In the genomic region with DNA sequence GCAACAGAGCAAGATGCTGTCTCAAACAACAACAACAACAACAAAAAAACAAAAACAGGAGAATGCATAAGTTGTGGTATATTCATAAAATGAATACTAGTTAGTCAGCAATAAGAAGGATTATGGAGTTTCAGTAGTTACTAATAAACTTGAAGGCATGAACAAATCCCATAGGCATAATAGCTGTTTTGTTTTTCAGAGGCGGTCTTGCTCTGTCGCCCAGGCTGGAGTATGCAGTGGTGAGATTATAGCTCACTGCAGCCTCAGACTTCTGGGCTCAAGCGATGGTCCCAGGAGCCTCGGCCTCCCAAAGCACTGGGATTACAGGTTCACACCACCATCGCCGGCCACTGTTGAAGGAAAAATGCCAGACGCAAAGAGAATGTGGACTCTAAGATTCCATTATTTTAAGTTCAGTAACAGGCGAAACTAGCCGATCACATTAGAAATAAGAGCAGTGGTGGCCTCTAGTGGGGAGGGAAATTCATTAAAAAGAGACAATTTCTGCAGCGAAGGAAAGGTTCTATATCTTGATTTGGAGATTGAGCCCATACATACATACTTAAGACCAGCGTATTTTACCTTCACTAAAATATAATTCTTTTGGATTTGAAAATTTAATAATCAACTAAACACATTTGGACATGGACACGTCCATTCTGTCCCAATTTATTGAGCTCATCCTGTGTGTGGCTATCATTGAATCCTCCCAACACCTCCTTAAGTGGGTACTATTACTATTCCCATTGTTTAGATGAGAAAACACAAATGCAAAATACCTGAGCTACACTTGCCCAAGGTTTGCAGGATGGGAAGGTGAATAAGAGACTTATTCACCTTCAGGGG, we compare ENCODE assay signal across 9 cellular contexts. TPM values are rescaled to one million over a fixed set of nuclear protein-coding genes. Genes with fewer than 3 reads are reported as not detected.
DNase-seq lines count a peak whose midpoint lies in the region; ATAC-seq, FAIRE-seq and TF ChIP-seq lines count a peak whose summit lies in the region.
"Had no signal": no experiment of that assay in that cellular context is flagged by ENCODE, and none has a peak within 500 bp of the region (broad histone marks: within the 10 kb centered on the region; RNA-seq: fewer than 3 reads in every experiment).

No MANE protein-coding gene starts in this region.

- peak overlapping the region; percentile 76 to 95 (median 88) for H3K4me2 ChIP-seq in BLaER1 treated with 17β-estradiol and CSF1 and Interleukin-3, amounts not matched to agents 10 nM and 100 nM
- H3K4me2 ChIP-seq in GM23338 (peak overlapping the region; percentile 50), endothelial cell of umbilical vein (ENCODE audit: insufficient read depth, low read length) (peak overlapping the region; percentile 28)

- POLR2A ChIA-PET in activated CD4-positive, alpha-beta memory T cell treated with anti-CD3 and anti-CD28 coated beads, Interleukin-2, amount 10 ng/mL, durations not matched to agents 7 days and 5 days (lab: Charles Lee), result interaction anchor here (0.6 to 3.9 kb wide), 11 partner anchors 11 to 219 kb away, joined by 3 to 134 read pairs (median 5); partner anchors contain the start of gene NUP210
- POLR2A ChIA-PET in endothelial cell of umbilical vein (lab: Charles Lee), result no interaction called here

- H3K9me1 ChIP-seq in endothelial cell of umbilical vein (replicated peaks; ENCODE audit: control insufficient read depth, extremely low read depth, insufficient read depth, low read length), result no peaks in the 10 kb centered on the region

- no peaks in the 10 kb centered on the region for H4K20me1 ChIP-seq in BLaER1 treated with 17β-estradiol and CSF1 and Interleukin-3, amounts not matched to agents 10 nM and 100 nM
- H4K20me1 ChIP-seq in GM23338 (replicated peaks; ENCODE audit: insufficient read depth) (no peaks in the 10 kb centered on the region), endothelial cell of umbilical vein (replicated peaks; ENCODE audit: control insufficient read depth, extremely low read depth, insufficient read depth, low read length) (no peaks in the 10 kb centered on the region)

- CTCF ChIA-PET in activated CD4-positive, alpha-beta memory T cell treated with anti-CD3 and anti-CD28 coated beads, Interleukin-2, amount 10 ng/mL, durations not matched to agents 7 days and 5 days (lab: Charles Lee), result interaction anchor here (0.6 to 5.5 kb wide), 45 partner anchors 10 to 727 kb away, joined by 3 to 119 read pairs (median 4); partner anchors contain the start of genes HDAC11 and NUP210
- CTCF ChIA-PET in endothelial cell of umbilical vein (lab: Charles Lee), result interaction anchor here (0.6 to 7.9 kb wide), 24 partner anchors 8 to 468 kb away, joined by 3 to 214 read pairs (median 6); partner anchors contain the start of gene HDAC11

- peak overlapping the region in 10 of 11 experiments; percentile 9 to 81 (median 72); a peak in 18 of 22 replicates for H3K27ac ChIP-seq in BLaER1 treated with 17β-estradiol and CSF1 and Interleukin-3, amounts not matched to agents 10 nM and 100 nM
- H3K27ac ChIP-seq in GM23338 (ENCODE audit: low read depth), result peak overlapping the region; percentile 73
- H3K27ac ChIP-seq in endothelial cell of umbilical vein (ENCODE audit: insufficient read depth, low read depth, low read length), result no peak overlapping the region
- H3K27ac ChIP-seq in substantia nigra (ENCODE audit: low read depth, low read length, poor library complexity, severe bottlenecking), result peak overlapping the region; percentile 98
- H3K27ac ChIP-seq: SK-N-MC had no signal

- H3K27me3 Mint-ChIP-seq in GM23338 (ENCODE audit: insufficient read depth, low read depth, poor library complexity), result peaks cover 6% of the 10 kb centered on the region
- no peaks in the 10 kb centered on the region for H3K27me3 Mint-ChIP-seq in activated CD4-positive, alpha-beta memory T cell treated with anti-CD3 and anti-CD28 coated beads, Interleukin-2, amount 10 ng/mL, durations not matched to agents 7 days and 5 days

- no peaks in the 10 kb centered on the region for H3K9me2 ChIP-seq in GM23338 (ENCODE audit: insufficient read depth)

- H2AFZ ChIP-seq in GM23338 (no peak overlapping the region), endothelial cell of umbilical vein (ENCODE audit: low read depth, low read length) (peak overlapping the region; percentile 57)

- dilution Hi-C loops in endothelial cell of umbilical vein (cut with MboI; ENCODE audit: extremely low pct_ligation_motif_present, low sequenced_read_pairs), result loop anchor here (25.0 kb wide), 1 partner anchor 365 kb away; no protein-coding TSS in a partner anchor

- no peaks in the 10 kb centered on the region for H3F3A ChIP-seq in GM23338 (replicated peaks; ENCODE audit: low read depth)

- no peaks in the 10 kb centered on the region for H3K27me3 ChIP-seq in BLaER1 treated with 17β-estradiol and CSF1 and Interleukin-3, amounts not matched to agents 10 nM and 100 nM
- H3K27me3 ChIP-seq in GM23338 (ENCODE audit: insufficient read depth) (no peaks in the 10 kb centered on the region), endothelial cell of umbilical vein (ENCODE audit: control insufficient read depth in 2 of 2, insufficient read depth in 2 of 2, low read length in 2 of 2) (no peaks in the 10 kb centered on the region), mononuclear cell (ENCODE audit: insufficient read depth, low read length) (no peaks in the 10 kb centered on the region)

- peak; percentile 83 for FAIRE-seq in endothelial cell of umbilical vein (lab: Jason Lieb, UNC)

- H3K79me2 ChIP-seq in GM23338 (replicated peaks; ENCODE audit: insufficient read depth) (no peaks in the 10 kb centered on the region; the same call in 1 of the 2 replicates), endothelial cell of umbilical vein (ENCODE audit: control insufficient read depth, insufficient read depth, low read length) (no peaks in the 10 kb centered on the region)

- peak overlapping the region in 9 of 11 experiments; percentile 62 to 76 (median 67); a peak in 17 of 22 replicates for H3K9ac ChIP-seq in BLaER1 treated with 17β-estradiol and CSF1 and Interleukin-3, amounts not matched to agents 10 nM and 100 nM
- no peak overlapping the region for H3K9ac ChIP-seq in endothelial cell of umbilical vein (replicated peaks; ENCODE audit: extremely low read depth, insufficient read depth, low read length)

- H3K9me3 Mint-ChIP-seq in GM23338, result no peaks in the 10 kb centered on the region
- H3K9me3 Mint-ChIP-seq in activated CD4-positive, alpha-beta memory T cell treated with anti-CD3 and anti-CD28 coated beads, Interleukin-2, amount 10 ng/mL, durations not matched to agents 7 days and 5 days, result no peaks in the 10 kb centered on the region

- ATAC-seq in GM23338 (peak; percentile 13), HG03280 (IDR thresholded peaks at IDR 0.05; ENCODE audit: unreplicated experiment) (no peak)

- peak overlapping the region; percentile 77; the same call in 1 of the 2 replicates for H3K27ac Mint-ChIP-seq in GM23338
- peak overlapping the region; percentile 82 for H3K27ac Mint-ChIP-seq in activated CD4-positive, alpha-beta memory T cell treated with anti-CD3 and anti-CD28 coated beads, Interleukin-2, amount 10 ng/mL, durations not matched to agents 7 days and 5 days

- H3K4me1 ChIP-seq in BLaER1 treated with 17β-estradiol and CSF1 and Interleukin-3, amounts not matched to agents 10 nM and 100 nM, result peaks cover 13 to 24% (median 17%) of the 10 kb centered on the region in 10 experiments
- H3K4me1 ChIP-seq in GM23338 (ENCODE audit: insufficient read depth), result peaks cover 3% of the 10 kb centered on the region; the same call in 1 of the 2 replicates
- H3K4me1 ChIP-seq in endothelial cell of umbilical vein (ENCODE audit: control insufficient read depth, extremely low read depth, insufficient read depth, low read length), result no peaks in the 10 kb centered on the region
- peaks cover 16% of the 10 kb centered on the region for H3K4me1 ChIP-seq in mononuclear cell (ENCODE audit: insufficient read depth, low read length)

- peak overlapping the region; percentile 51 to 69 (median 59); a peak in 19 of 20 replicates for H3K4me3 ChIP-seq in BLaER1 treated with 17β-estradiol and CSF1 and Interleukin-3, amounts not matched to agents 10 nM and 100 nM
- peak overlapping the region; percentile 45; the same call in 1 of the 2 replicates for H3K4me3 ChIP-seq in GM23338
- no peak overlapping the region for H3K4me3 ChIP-seq in endothelial cell of umbilical vein (replicated peaks in 1 of 3; ENCODE audit: insufficient read depth in 1 of 3, low read depth in 1 of 3, low read length in 3 of 3)
- peak overlapping the region; percentile 64 for H3K4me3 ChIP-seq in mononuclear cell (ENCODE audit: low read length)
- H3K4me3 ChIP-seq: SK-N-MC had no signal

- peaks cover 5% of the 10 kb centered on the region; the same call in 1 of the 3 replicates for H3K4me1 Mint-ChIP-seq in GM23338
- peaks cover 22% of the 10 kb centered on the region for H3K4me1 Mint-ChIP-seq in activated CD4-positive, alpha-beta memory T cell treated with anti-CD3 and anti-CD28 coated beads, Interleukin-2, amount 10 ng/mL, durations not matched to agents 7 days and 5 days

- no peaks in the 10 kb centered on the region for H3K9me3 ChIP-seq in BLaER1 treated with 17β-estradiol and CSF1 and Interleukin-3, amounts not matched to agents 10 nM and 100 nM (replicated peaks in 1 of 11)
- H3K9me3 ChIP-seq in endothelial cell of umbilical vein (replicated peaks; ENCODE audit: control insufficient read depth, insufficient read depth, low read length) (no peaks in the 10 kb centered on the region), mononuclear cell (ENCODE audit: low read depth, low read length) (no peaks in the 10 kb centered on the region)

- no peaks in the 10 kb centered on the region for H3K36me3 ChIP-seq in BLaER1 treated with 17β-estradiol and CSF1 and Interleukin-3, amounts not matched to agents 10 nM and 100 nM
- H3K36me3 ChIP-seq in GM23338 (ENCODE audit: insufficient read depth) (no peaks in the 10 kb centered on the region), endothelial cell of umbilical vein (ENCODE audit: control insufficient read depth in 2 of 2, extremely low read depth in 1 of 2, insufficient read depth in 2 of 2, low read length in 2 of 2) (no peaks in the 10 kb centered on the region)

- intact Hi-C loops in endothelial cell of umbilical vein (cut with micrococcal nuclease), result loop anchor here (1.0 to 10.0 kb wide), 5 partner anchors 150 to 458 kb away; no protein-coding TSS in a partner anchor

- no peak for TF ChIP-seq POLR2A in endothelial cell of umbilical vein (IDR thresholded peaks at IDR 0.05; ENCODE audit: low read depth, low read length)

- H3K4me3 Mint-ChIP-seq in GM23338, result peak overlapping the region; percentile 81
- H3K4me3 Mint-ChIP-seq in activated CD4-positive, alpha-beta memory T cell treated with anti-CD3 and anti-CD28 coated beads, Interleukin-2, amount 10 ng/mL, durations not matched to agents 7 days and 5 days, result peak overlapping the region; percentile 82

- H3K36me3 Mint-ChIP-seq in GM23338 (ENCODE audit: low read depth), result no peaks in the 10 kb centered on the region
- no peaks in the 10 kb centered on the region for H3K36me3 Mint-ChIP-seq in activated CD4-positive, alpha-beta memory T cell treated with anti-CD3 and anti-CD28 coated beads, Interleukin-2, amount 10 ng/mL, durations not matched to agents 7 days and 5 days (ENCODE audit: low read depth)

- no TSS peak for BruUV-seq in endothelial cell of umbilical vein (replicated peaks; lab: Mats Ljungman, UMichigan)

- DNase-seq in GM23338 (ENCODE audit: low spot score) (peak; percentile 82), NCI-H460 (ENCODE audit: extremely low read depth, low read depth) (peak; percentile 47), endothelial cell of umbilical vein (ENCODE audit: low read depth, low spot score) (peak; percentile 61), substantia nigra (lab: John Stamatoyannopoulos, UW) (peak in 39 of 49 donors; percentile 7 to 68 (median 34))
- DNase-seq in activated CD4-positive, alpha-beta memory T cell treated with anti-CD3 and anti-CD28 coated beads, Interleukin-2, amount 10 ng/mL, durations not matched to agents 7 days and 5 days, result peak; percentile 44

- TF ChIP-seq CTCF in GM23338 (conservative IDR thresholded peaks at IDR 0.05; ENCODE audit: low read depth in 2 of 2) (peak; percentile 57 to 76), endothelial cell of umbilical vein (IDR thresholded peaks at IDR 0.05; ENCODE audit: extremely low read depth in 1 of 2, insufficient read depth in 1 of 2, low read depth in 1 of 2, low read length in 2 of 2) (peak; percentile 31 to 32)

RNA-seq across cellular contexts. Expression of gene HDAC11, which starts 27.4 kb away (rescaled TPM):
- total RNA-seq in GM23338 (2014; rRNA removed; shearing (Covaris generic)), result 11.1 and 15.8 TPM in 2 replicates
- polyA plus RNA-seq in GM23338 (2016; fragmentation: Nextera tagmentation; extraction: Ambion mirVana), result 3.5 and 5.4 TPM in 2 replicates
- total RNA-seq in NCI-H460 (2014; rRNA removed; shearing (Covaris generic)), result 1.6 and 1.7 TPM in 2 replicates
- polyA plus RNA-seq in NCI-H460 (2014; cell fraction: nucleus; rRNA removed), result 3.4 and 5.3 TPM in 2 replicates
- total RNA-seq in activated CD4-positive, alpha-beta memory T cell treated with anti-CD3 and anti-CD28 coated beads, Interleukin-2, amount 10 ng/mL, durations not matched to agents 7 days and 5 days, result 1 to 10 TPM; 2.0 to 3.6 TPM
- total RNA-seq in endothelial cell of umbilical vein, result 8.3 and 8.8 TPM in 2 replicates
- 6.8 and 8.3 TPM in 2 replicates for polyA plus RNA-seq in endothelial cell of umbilical vein
- 5.5 and 7.0 TPM in 2 replicates for polyA plus RNA-seq in endothelial cell of umbilical vein (2011; cell fraction: cytosol; rRNA removed)
- 5.2 and 5.7 TPM in 2 replicates for polyA plus RNA-seq in endothelial cell of umbilical vein (2011; cell fraction: nucleus; rRNA removed)
- 6.2 and 9.8 TPM in 2 replicates for polyA plus RNA-seq in endothelial cell of umbilical vein (2012)
- polyA minus RNA-seq in endothelial cell of umbilical vein, result 5.0 and 12.6 TPM in 2 replicates
- 7.5 TPM for polyA minus RNA-seq in endothelial cell of umbilical vein (2011; cell fraction: cytosol; rRNA and poly(A)+ RNA removed)
- 3.5 and 3.8 TPM in 2 replicates for polyA minus RNA-seq in endothelial cell of umbilical vein (2011; cell fraction: nucleus; rRNA and poly(A)+ RNA removed)
- total RNA-seq in mononuclear cell, result 2.3 TPM

RNA-seq across cellular contexts. Expression of gene NUP210, which starts 32.6 kb away (rescaled TPM):
- total RNA-seq in GM23338 (2014; rRNA removed; shearing (Covaris generic)), result 72.7 and 73.9 TPM in 2 replicates
- polyA plus RNA-seq in GM23338 (2016; fragmentation: Nextera tagmentation; extraction: Ambion mirVana) (13.8 and 14.1 TPM in 2 replicates), endothelial cell of umbilical vein (0.14 TPM in 2 replicates)
- 48.5 and 52.6 TPM in 2 replicates for total RNA-seq in NCI-H460 (2014; rRNA removed; shearing (Covaris generic))
- polyA plus RNA-seq in NCI-H460 (2014; cell fraction: nucleus; rRNA removed), result 62.2 and 75.9 TPM in 2 replicates
- 100 to 1,000 TPM; 153 to 161 TPM for total RNA-seq in activated CD4-positive, alpha-beta memory T cell treated with anti-CD3 and anti-CD28 coated beads, Interleukin-2, amount 10 ng/mL, durations not matched to agents 7 days and 5 days
- total RNA-seq in endothelial cell of umbilical vein (0.84 and 1.4 TPM in 2 replicates), mononuclear cell (63.0 TPM)
- polyA plus RNA-seq in endothelial cell of umbilical vein (2011; cell fraction: cytosol; rRNA removed), result 0.11 and 0.13 TPM in 2 replicates
- polyA plus RNA-seq in endothelial cell of umbilical vein (2011; cell fraction: nucleus; rRNA removed), result 0.14 and 0.31 TPM in 2 replicates
- polyA plus RNA-seq in endothelial cell of umbilical vein (2012), result 0.70 and 0.89 TPM in 2 replicates
- polyA minus RNA-seq in endothelial cell of umbilical vein, result 1.6 and 3.1 TPM in 2 replicates
- polyA minus RNA-seq in endothelial cell of umbilical vein (2011; cell fraction: cytosol; rRNA and poly(A)+ RNA removed), result 38.9 TPM
- polyA minus RNA-seq in endothelial cell of umbilical vein (2011; cell fraction: nucleus; rRNA and poly(A)+ RNA removed), result 0.10 and 0.19 TPM in 2 replicates

Comparison
In these comparisons a context has a peak if more than half of its experiments do, and no peak if none do; other contexts are left out.
1. H3K4me2 ChIP-seq: peak in every context shown above with its lines; median percentile 88 in BLaER1 treated with 17β-estradiol and CSF1 and Interleukin-3, amounts not matched to agents 10 nM and 100 nM; 50 in GM23338; 28 in endothelial cell of umbilical vein.
2. H3K4me3 ChIP-seq: peak in BLaER1 treated with 17β-estradiol and CSF1 and Interleukin-3, amounts not matched to agents 10 nM and 100 nM (10 of 10), GM23338 (single experiment) and mononuclear cell (single experiment); none in endothelial cell of umbilical vein (0 of 3).
3. RNA of gene NUP210, which starts 32.6 kb away (total RNA-seq): 153 to 161 TPM in activated CD4-positive, alpha-beta memory T cell treated with anti-CD3 and anti-CD28 coated beads, Interleukin-2, amount 10 ng/mL, durations not matched to agents 7 days and 5 days, 72.7 to 73.9 TPM in GM23338, 63.0 TPM in mononuclear cell (single experiment) and 48.5 to 52.6 TPM in NCI-H460; 0.84 to 1.4 TPM in endothelial cell of umbilical vein; every median in the first group is over 10 times any median in the second.
4. Peak in every context shown above with its lines, with median percentiles within 50 percentile points of each other: DNase-seq.